Comparison of ENCODE assay signal across 1 cellular context in genomic region chr3:53171109-53171453, GRCh38.
TF ChIP-seq lines count a peak whose summit lies in the region.

No MANE protein-coding gene starts in this region.

TF ChIP-seq in GM12878, 131 proteins besides CTCF, POLR2A, EP300 and RAD21 (continued from another document):
- TF ChIP-seq ZBTB11 (CRISPR knock-in tag; IDR thresholded peaks at IDR 0.05) (no peak), SMARCA5 (IDR thresholded peaks at IDR 0.05) (no peak), SREBF2 (IDR thresholded peaks at IDR 0.05; ENCODE audit: low read length) (no peak), CHD2 (IDR thresholded peaks at IDR 0.05; ENCODE audit: borderline replicate concordance, low read depth, low read length) (no peak), MTA2 (IDR thresholded peaks at IDR 0.05; ENCODE audit: low read depth) (no peak), PRDM15 (CRISPR knock-in tag; IDR thresholded peaks at IDR 0.05) (no peak), IKZF1 (conservative IDR thresholded peaks at IDR 0.05) (no peak), RFX5 (IDR thresholded peaks at IDR 0.05; ENCODE audit: low read depth, low read length) (no peak), BHLHE40 (IDR thresholded peaks at IDR 0.05; ENCODE audit: borderline replicate concordance in 1 of 2, low read depth in 2 of 2, low read length in 1 of 2) (no peak), ATF3 (IDR thresholded peaks at IDR 0.05; ENCODE audit: borderline replicate concordance, extremely low read depth, low read depth, low read length) (no peak), PML (IDR thresholded peaks at IDR 0.05; ENCODE audit: low read length) (no peak), PKNOX1 (IDR thresholded peaks at IDR 0.05) (no peak), STAT3 (IDR thresholded peaks at IDR 0.05; ENCODE audit: low read depth, low read length) (no peak), RBBP5 (conservative IDR thresholded peaks at IDR 0.05) (no peak)
TF ChIP-seq in GM12878: peak in this region for 0.
